ENCODE assay signal across 9 cellular contexts in genomic region chr16:19294156-19294649, GRCh38. TPM values are rescaled to one million over a fixed set of nuclear protein-coding genes. Genes with fewer than 3 reads are reported as not detected.
DNase-seq lines count a peak whose midpoint lies in the region; ATAC-seq and TF ChIP-seq lines count a peak whose summit lies in the region.
"Had no signal": no experiment of that assay in that cellular context is flagged by ENCODE, and none has a peak within 500 bp of the region (broad histone marks: within the 10 kb centered on the region; RNA-seq: fewer than 3 reads in every experiment).

No MANE protein-coding gene starts in this region.

- intact Hi-C loops in OCI-LY7 (cut with micrococcal nuclease; ENCODE audit: unreplicated experiment) (no loop called here), left ventricle myocardium superior (cut with micrococcal nuclease) (no loop called here), vagina (cut with DNase I) (no loop called here)
- intact Hi-C loops in CD8-positive, alpha-beta T cell (cut with DNase I, micrococcal nuclease), result no loop called here

- H3K36me3 ChIP-seq in OCI-LY7 (ENCODE audit: insufficient read depth, low read length) (no peaks in the 10 kb centered on the region), vagina (no peaks in the 10 kb centered on the region)
- H3K36me3 ChIP-seq in CD8-positive, alpha-beta T cell (ENCODE audit: insufficient read depth, low read length), result no peaks in the 10 kb centered on the region

- no peaks in the 10 kb centered on the region for H3K36me3 Mint-ChIP-seq in CD8-positive, alpha-beta T cell
- H3K36me3 Mint-ChIP-seq in H9 (ENCODE audit: insufficient read depth in 1 of 3, low read depth in 3 of 3), result no peaks in the 10 kb centered on the region

- H4K20me1 ChIP-seq in OCI-LY7 (ENCODE audit: insufficient read depth, low read length) (no peaks in the 10 kb centered on the region), H9 (ENCODE audit: control insufficient read depth, insufficient read depth, insufficient read length) (no peaks in the 10 kb centered on the region)

- H3K4me1 Mint-ChIP-seq in CD8-positive, alpha-beta T cell (ENCODE audit: low read depth), result no peaks in the 10 kb centered on the region
- peaks cover 37 to 42% of the 10 kb centered on the region in 2 experiments for H3K4me1 Mint-ChIP-seq in H9

- TF ChIP-seq POLR2A in vagina (IDR thresholded peaks at IDR 0.05), result no peak

- TF ChIP-seq CTCF in OCI-LY7 (conservative IDR thresholded peaks at IDR 0.05; ENCODE audit: low read length) (no peak), vagina (IDR thresholded peaks at IDR 0.05) (no peak), H9 (conservative IDR thresholded peaks at IDR 0.05) (no peak)
- no peak for TF ChIP-seq CTCF in CD8-positive, alpha-beta T cell (IDR thresholded peaks at IDR 0.05)

- H2AFZ ChIP-seq in OCI-LY7 (ENCODE audit: low read length) (no peak overlapping the region; the same call in 1 of the 2 replicates), H9 (ENCODE audit: low read length) (no peak overlapping the region)

- peaks cover 12% of the 10 kb centered on the region for H3K27me3 Mint-ChIP-seq in CD8-positive, alpha-beta T cell (ENCODE audit: low read depth)
- peaks cover 4% of the 10 kb centered on the region for H3K27me3 Mint-ChIP-seq in H9 (ENCODE audit: low read depth)

- CTCF ChIA-PET in OCI-LY7 (lab: Charles Lee; ENCODE audit: unreplicated experiment), result no interaction called here
- CTCF ChIA-PET in CD8-positive, alpha-beta T cell (lab: Charles Lee), result no interaction called here

- no peak overlapping the region for H3K14ac ChIP-seq in H9 (ENCODE audit: insufficient read depth, low read length)

- H4K91ac ChIP-seq in H9 (ENCODE audit: insufficient read length, low read depth, low read length), result no peak overlapping the region

- H3K9me3 Mint-ChIP-seq in CD8-positive, alpha-beta T cell, result no peaks in the 10 kb centered on the region
- no peaks in the 10 kb centered on the region; a peak in 1 of 5 replicates for H3K9me3 Mint-ChIP-seq in H9

- no peak overlapping the region for H3K9ac ChIP-seq in H9 (ENCODE audit: extremely low read depth, insufficient read length, low read length)

- no peak overlapping the region for H3K56ac ChIP-seq in H9 (ENCODE audit: insufficient read length, low read depth, low read length)

- H3K27me3 ChIP-seq in vagina, result no peaks in the 10 kb centered on the region
- no peaks in the 10 kb centered on the region for H3K27me3 ChIP-seq in CD8-positive, alpha-beta T cell (ENCODE audit: insufficient read depth, low read length)
- H3K27me3 ChIP-seq in H9 (ENCODE audit: insufficient read depth, low read length), result no peaks in the 10 kb centered on the region

- H3K23me2 ChIP-seq in H9 (ENCODE audit: insufficient read length, low read depth, low read length, poor library complexity, severe bottlenecking), result no peaks in the 10 kb centered on the region

- ATAC-seq in GM18870 (IDR thresholded peaks at IDR 0.05; ENCODE audit: unreplicated experiment), result peak; percentile 89
- peak; percentile 64 for ATAC-seq in HG02571 (IDR thresholded peaks at IDR 0.05; ENCODE audit: unreplicated experiment)
- ATAC-seq in left ventricle myocardium superior, result peak; percentile 88
- ATAC-seq in stimulated activated naive CD8-positive, alpha-beta T cell treated with anti-CD3 and anti-CD28 coated beads, Interleukin-15, Interleukin-2, amounts not matched to agents 100 U/mL and 50 U/mL, for 24 hours, result peak; percentile 86
- ATAC-seq in CD8-positive, alpha-beta T cell, result no peak

- BruUV-seq in OCI-LY7 (replicated peaks; lab: Mats Ljungman, UMichigan), result no TSS peak

- H3K9me3 ChIP-seq in OCI-LY7 (ENCODE audit: low read length), result no peaks in the 10 kb centered on the region
- H3K9me3 ChIP-seq in vagina, result no peaks in the 10 kb centered on the region
- no peaks in the 10 kb centered on the region for H3K9me3 ChIP-seq in CD8-positive, alpha-beta T cell (ENCODE audit: low read length)
- no peaks in the 10 kb centered on the region for H3K9me3 ChIP-seq in H9 (ENCODE audit: control insufficient read depth, low read depth, low read length)

- no peak overlapping the region for H2AK5ac ChIP-seq in H9 (ENCODE audit: insufficient read length, low read length)

- DNase-seq in OCI-LY7 (ENCODE audit: low spot score), result peak; percentile 45
- peak; percentile 46 for DNase-seq in left ventricle myocardium superior
- DNase-seq in stimulated activated naive CD8-positive, alpha-beta T cell treated with anti-CD3 and anti-CD28 coated beads, Interleukin-15, Interleukin-2, amounts not matched to agents 100 U/mL and 50 U/mL, for 24 hours, result peak; percentile 34
- no peak for DNase-seq in vagina (ENCODE audit: extremely low spot score in 2 of 2)
- no peak for DNase-seq in CD8-positive, alpha-beta T cell
- DNase-seq in H9, result no peak
- DNase-seq: IMR-90 had no signal

- H3K4me3 Mint-ChIP-seq in CD8-positive, alpha-beta T cell, result no peak overlapping the region
- no peak overlapping the region for H3K4me3 Mint-ChIP-seq in H9

- no peaks in the 10 kb centered on the region for H3K79me1 ChIP-seq in H9 (ENCODE audit: insufficient read depth, low read depth, low read length, poor library complexity, severe bottlenecking)

- H2BK15ac ChIP-seq in H9 (ENCODE audit: low read depth, low read length), result no peak overlapping the region

- H3K9me2 ChIP-seq in OCI-LY7 (ENCODE audit: insufficient read depth, low read length), result no peaks in the 10 kb centered on the region

- no peak overlapping the region for H4K5ac ChIP-seq in H9 (ENCODE audit: insufficient read length, low read depth, low read length)

- H3K27ac Mint-ChIP-seq in CD8-positive, alpha-beta T cell, result no peak overlapping the region
- no peak overlapping the region for H3K27ac Mint-ChIP-seq in H9

- no peak overlapping the region for H2BK20ac ChIP-seq in H9 (ENCODE audit: low read depth, low read length, poor library complexity, severe bottlenecking)

- POLR2A ChIA-PET in OCI-LY7 (lab: Charles Lee), result no interaction called here
- POLR2A ChIA-PET in CD8-positive, alpha-beta T cell (lab: Charles Lee), result no interaction called here

- H3K23ac ChIP-seq in H9 (ENCODE audit: insufficient read length, low read depth, low read length), result no peak overlapping the region

- no peak overlapping the region for H2BK12ac ChIP-seq in H9 (ENCODE audit: insufficient read length, low read depth, low read length)

- H2BK120ac ChIP-seq in H9 (ENCODE audit: low read depth, low read length, poor library complexity, severe bottlenecking), result no peak overlapping the region

- H3K18ac ChIP-seq in H9 (ENCODE audit: insufficient read length, low read depth, low read length), result no peak overlapping the region

- WGBS in H9 (ENCODE audit: extremely low coverage, insufficient read length, low lambda C conversion rate), result no CpG with 5 or more reads among the region's 5 CpGs

- no peak overlapping the region for H4K8ac ChIP-seq in H9 (replicated peaks; ENCODE audit: insufficient read length, low read depth, low read length)

- H3K4me3 ChIP-seq in OCI-LY7 (ENCODE audit: low read depth, low read length, poor library complexity, severe bottlenecking) (no peak overlapping the region), vagina (no peak overlapping the region)
- no peak overlapping the region for H3K4me3 ChIP-seq in CD8-positive, alpha-beta T cell (ENCODE audit: low read depth, low read length)

- no peak overlapping the region for H3K27ac ChIP-seq in OCI-LY7 (ENCODE audit: low read depth, low read length, poor library complexity, severe bottlenecking)
- H3K27ac ChIP-seq in vagina, result no peak overlapping the region
- no peak overlapping the region for H3K27ac ChIP-seq in CD8-positive, alpha-beta T cell (ENCODE audit: low read depth, low read length)
- H3K27ac ChIP-seq in H9 (ENCODE audit: insufficient read length, low read depth, low read length), result no peak overlapping the region

- H3K4ac ChIP-seq in H9 (ENCODE audit: low read depth, low read length), result no peak overlapping the region

- H2BK5ac ChIP-seq in H9 (ENCODE audit: insufficient read length, low read length), result no peak overlapping the region

- peaks cover 12% of the 10 kb centered on the region for H3K4me1 ChIP-seq in OCI-LY7 (ENCODE audit: insufficient read depth, low read length, poor library complexity, severe bottlenecking)
- no peaks in the 10 kb centered on the region for H3K4me1 ChIP-seq in vagina
- no peaks in the 10 kb centered on the region for H3K4me1 ChIP-seq in CD8-positive, alpha-beta T cell (ENCODE audit: insufficient read depth, low read length)
- no peaks in the 10 kb centered on the region; the same call in 1 of the 2 replicates for H3K4me1 ChIP-seq in H9 (ENCODE audit: insufficient read depth, low read length)

- no peak overlapping the region for H3T11ph ChIP-seq in H9 (ENCODE audit: low read length)

- H3K4me2 ChIP-seq in OCI-LY7 (ENCODE audit: low read length) (0 out of 2 replicates have a peak overlapping the region, but pooled peaks have one; percentile 10), H9 (ENCODE audit: insufficient read depth, insufficient read length, low read length) (no peak overlapping the region)

- H3K79me2 ChIP-seq in OCI-LY7 (ENCODE audit: insufficient read depth, low read depth, low read length), result no peaks in the 10 kb centered on the region
- H3K79me2 ChIP-seq in H9 (ENCODE audit: insufficient read depth, low read length), result no peaks in the 10 kb centered on the region

RNA-seq across cellular contexts. Expression of gene CLEC19A, which starts 8.7 kb away (rescaled TPM):
- not detected in 2 replicates for total RNA-seq in OCI-LY7 (2014; rRNA removed; shearing (Covaris generic))
- total RNA-seq in OCI-LY7 (2022) (not detected in 2 replicates), left ventricle myocardium superior (not detected), vagina (not detected), H9 (2021) (0.20 TPM in 1 of 2 replicates, not detected in the other)
- total RNA-seq in CD8-positive, alpha-beta T cell, result not detected
- total RNA-seq: IMR-90 had no signal

Comparison
In these comparisons a context has a peak if more than half of its experiments do, and no peak if none do; other contexts are left out.
1. DNase-seq: peak in OCI-LY7 (single experiment), left ventricle myocardium superior (single experiment) and stimulated activated naive CD8-positive, alpha-beta T cell treated with anti-CD3 and anti-CD28 coated beads, Interleukin-15, Interleukin-2, amounts not matched to agents 100 U/mL and 50 U/mL, for 24 hours (single experiment); none in vagina (0 of 2), CD8-positive, alpha-beta T cell (0 of 7) and H9 (single experiment).